28 cellular contexts compared by ENCODE assay signal in the genomic region with DNA sequence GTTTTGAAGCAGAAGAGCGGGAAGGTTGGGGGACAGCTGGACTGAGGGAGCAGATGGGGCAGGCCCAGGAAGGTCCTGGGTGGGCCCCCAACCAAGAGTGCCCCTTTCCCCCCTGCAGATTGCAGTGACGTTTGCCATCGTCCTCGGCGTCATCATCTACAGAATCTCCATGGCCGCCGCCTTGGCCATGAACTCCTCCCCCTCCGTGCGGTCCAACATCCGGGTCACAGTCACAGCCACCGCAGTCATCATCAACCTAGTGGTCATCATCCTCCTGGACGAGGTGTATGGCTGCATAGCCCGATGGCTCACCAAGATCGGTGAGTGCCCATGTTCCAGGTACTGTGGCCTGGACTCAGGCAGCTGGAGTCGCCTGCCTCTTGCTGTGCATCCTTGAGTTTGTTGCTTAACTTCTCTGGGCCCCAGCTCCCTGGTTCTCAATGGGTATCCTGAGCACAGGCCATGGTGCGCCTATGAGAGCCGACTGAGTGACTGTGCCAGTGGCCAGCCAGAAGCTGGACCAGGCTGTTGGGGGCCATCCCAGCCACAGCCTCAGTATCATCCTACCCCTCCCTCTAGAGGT.
"Had no signal": no experiment of that assay in that cellular context is flagged by ENCODE, and none has a peak within 500 bp of the region (broad histone marks: within the 10 kb centered on the region; RNA-seq: fewer than 3 reads in every experiment).

No MANE protein-coding gene starts in this region.

- H3K4me3 ChIP-seq: adrenal gland, MG63, SJCRH30 had no signal

- H3K4me1 ChIP-seq: adrenal gland, SJCRH30 had no signal

- DNase-seq: activated CD4-positive, alpha-beta memory T cell treated with anti-CD3 and anti-CD28 coated beads, Interleukin-2, amount 10 ng/mL, durations not matched to agents 7 days and 5 days; activated CD4-positive, alpha-beta T cell treated with anti-CD3 and anti-CD28 coated beads for 36 hours; activated CD4-positive, alpha-beta T cell treated with anti-CD3 and anti-CD28 coated beads, Interleukin-2, amount 50 U/mL, for 1 hour; activated gamma-delta T cell treated with Interleukin-2 at 50 U/mL for 16 hours; activated naive CD4-positive, alpha-beta T cell treated with anti-CD3 and anti-CD28 coated beads, Interleukin-2, amount 10 ng/mL, durations not matched to agents 7 days and 5 days; activated naive CD8-positive, alpha-beta T cell treated with anti-CD3 and anti-CD28 coated beads, Interleukin-2, amount 10 ng/mL, durations not matched to agents 7 days and 5 days; activated T-cell treated with anti-CD3 and anti-CD28 coated beads for 4 hours; activated T-cell treated with anti-CD3 and anti-CD28 coated beads, Interleukin-2, amount 50 U/mL, for 48 hours; adrenal gland; anterior cingulate cortex; caudate nucleus; MG63; MV-4-11; NCI-H1092 treated with DMSO at 0.1 percent for 48 hours; NCI-H1436; NCI-H1694 treated with DMSO at 0.1 percent for 48 hours; NCI-H2029 treated with DMSO at 0.1 percent for 48 hours; NCI-H345; NCI-H510A; NCI-H526 treated with DMSO at 0.1 percent for 48 hours; NCI-H82; Right ventricle myocardium superior; RPMI8226; SJCRH30; SK-N-SH; T-helper 1 cell had no signal

- H3K9ac ChIP-seq: SK-N-SH had no signal

- ATAC-seq: activated CD4-positive, alpha-beta T cell treated with anti-CD3 and anti-CD28 coated beads for 36 hours; Panc1 had no signal

- H3K4me2 ChIP-seq: SK-N-SH had no signal

- H3K27me3 ChIP-seq: adrenal gland, MG63 had no signal

- H3K9me3 ChIP-seq: adrenal gland, MG63, SJCRH30, SK-N-SH had no signal

- H3K27ac ChIP-seq: adrenal gland, SJCRH30, VCaP had no signal

- H3K9me2 ChIP-seq: SK-N-SH had no signal

- H3K36me3 ChIP-seq: adrenal gland, MG63, SJCRH30 had no signal
